In genomic region chr17:2172447-2172938, GRCh38 we compare ENCODE assay signal across 8 cellular contexts.
DNase-seq lines count a peak whose midpoint lies in the region; ATAC-seq and TF ChIP-seq lines count a peak whose summit lies in the region.

No MANE protein-coding gene starts in this region.

- H3K27ac Mint-ChIP-seq in mesothelial cell of epicardium (peak overlapping the region; percentile 99), type B pancreatic cell (peak overlapping the region; percentile 78)
- H3K27ac Mint-ChIP-seq in CD8-positive, alpha-beta memory T cell, result peak overlapping the region in 2 of 8 donors; percentile 62

- ATAC-seq in PC-3 (peak; percentile 69; the same call in 1 of the 2 replicates), GM19397 (IDR thresholded peaks at IDR 0.05; ENCODE audit: unreplicated experiment) (no peak)

- CTCF ChIA-PET in PC-3 (lab: Charles Lee), result interaction anchor here (0.7 kb wide), 1 partner anchor 60 kb away, joined by 8 read pairs; no protein-coding TSS in a partner anchor
- CTCF ChIA-PET in CD8-positive, alpha-beta memory T cell (lab: Charles Lee), result no interaction called here

- no peaks in the 10 kb centered on the region for H3K36me3 ChIP-seq in PC-3 (ENCODE audit: low read depth, low read length)
- peaks cover 12 to 43% of the 10 kb centered on the region in 2 donors for H3K36me3 ChIP-seq in duodenal mucosa (ENCODE audit: control insufficient read depth in 1 of 2, insufficient read depth in 2 of 2, low read length in 2 of 2)
- peaks cover 21% of the 10 kb centered on the region for H3K36me3 ChIP-seq in CD8-positive, alpha-beta memory T cell (ENCODE audit: insufficient read depth, low read length)

- H3K4me3 ChIP-seq in PC-3 (ENCODE audit: low read length) (peak overlapping the region; percentile 25; the same call in 1 of the 2 replicates), duodenal mucosa (ENCODE audit: low read depth in 1 of 2, low read length in 2 of 2) (no peak overlapping the region)
- no peak overlapping the region for H3K4me3 ChIP-seq in CD8-positive, alpha-beta memory T cell (ENCODE audit: low read length)

- H3K4me2 ChIP-seq in PC-3 (ENCODE audit: low read length), result peak overlapping the region; percentile 64

- H3K79me2 ChIP-seq in PC-3 (ENCODE audit: low read length), result no peaks in the 10 kb centered on the region

- BruUV-seq in PC-3 (replicated peaks; lab: Mats Ljungman, UMichigan), result no TSS peak

- H3F3A ChIP-seq in PC-3 (ENCODE audit: low read length, unreplicated experiment), result no peaks in the 10 kb centered on the region

- no peaks in the 10 kb centered on the region for H3K9me2 ChIP-seq in PC-3 (replicated peaks; ENCODE audit: low read length)

- peak overlapping the region; percentile 46 for H3K9ac ChIP-seq in PC-3 (ENCODE audit: low read length)
- no peak overlapping the region for H3K9ac ChIP-seq in duodenal mucosa (ENCODE audit: low read depth in 1 of 2, low read length in 2 of 2)

- H3K4me1 ChIP-seq in PC-3 (ENCODE audit: insufficient read depth, low read length), result peaks cover 15% of the 10 kb centered on the region
- peaks cover 14 to 28% of the 10 kb centered on the region in 2 donors for H3K4me1 ChIP-seq in duodenal mucosa (ENCODE audit: control insufficient read depth in 1 of 2, insufficient read depth in 2 of 2, low read length in 2 of 2)
- H3K4me1 ChIP-seq in CD8-positive, alpha-beta memory T cell (ENCODE audit: insufficient read depth, low read length), result no peaks in the 10 kb centered on the region

- H3K36me3 Mint-ChIP-seq in mesothelial cell of epicardium (peaks cover 10% of the 10 kb centered on the region), type B pancreatic cell (peaks cover 16% of the 10 kb centered on the region)
- H3K36me3 Mint-ChIP-seq in CD8-positive, alpha-beta memory T cell, result peaks cover 5 to 83% (median 11%) of the 10 kb centered on the region in 3 donors

- POLR2A ChIA-PET in PC-3 (lab: Charles Lee; ENCODE audit: unreplicated experiment), result interaction anchor here (0.6 to 0.9 kb wide), 2 partner anchors 67 to 69 kb away, joined by 7 to 10 read pairs; no protein-coding TSS in a partner anchor
- POLR2A ChIA-PET in CD8-positive, alpha-beta memory T cell (lab: Charles Lee), result no interaction called here

- H3K4me1 Mint-ChIP-seq in mesothelial cell of epicardium, result peaks cover 76% of the 10 kb centered on the region
- peaks cover 57% of the 10 kb centered on the region for H3K4me1 Mint-ChIP-seq in type B pancreatic cell (ENCODE audit: unreplicated experiment)
- peaks cover 0 to 7% (median 0%) of the 10 kb centered on the region in 3 donors for H3K4me1 Mint-ChIP-seq in CD8-positive, alpha-beta memory T cell

- peak overlapping the region; percentile 66 for H2AFZ ChIP-seq in PC-3 (ENCODE audit: low read length)

- H3K27me3 ChIP-seq in PC-3 (ENCODE audit: low read length) (no peaks in the 10 kb centered on the region), duodenal mucosa (ENCODE audit: control insufficient read depth in 1 of 2, insufficient read depth in 2 of 2, low read length in 2 of 2) (no peaks in the 10 kb centered on the region)
- H3K27me3 ChIP-seq in CD8-positive, alpha-beta memory T cell (ENCODE audit: insufficient read depth, low read length, poor library complexity, severe bottlenecking), result no peaks in the 10 kb centered on the region

- intact Hi-C loops in PC-3 (cut with micrococcal nuclease), result loop anchor here (1.0 to 10.0 kb wide), 2 partner anchors 59 to 88 kb away; no protein-coding TSS in a partner anchor

- H3K27ac ChIP-seq in PC-3 (ENCODE audit: low read length), result peak overlapping the region; percentile 70
- H3K27ac ChIP-seq in duodenal mucosa (ENCODE audit: low read depth, low read length), result peak overlapping the region; percentile 66
- H3K27ac ChIP-seq in CD8-positive, alpha-beta memory T cell (ENCODE audit: low read depth, low read length), result no peak overlapping the region

- peak overlapping the region; percentile 1 for H3K4me3 Mint-ChIP-seq in mesothelial cell of epicardium
- peak overlapping the region; percentile 65 for H3K4me3 Mint-ChIP-seq in type B pancreatic cell
- no peak overlapping the region for H3K4me3 Mint-ChIP-seq in CD8-positive, alpha-beta memory T cell

- DNase-seq in PC-3 (peak; percentile 15), mesothelial cell of epicardium (ENCODE audit: low spot score in 2 of 2, unreplicated experiment in 2 of 2) (no peak), type B pancreatic cell (ENCODE audit: extremely low spot score, unreplicated experiment) (no peak), mucosa of gallbladder (ENCODE audit: low spot score) (no peak)
- no peak for DNase-seq in CD8-positive, alpha-beta memory T cell
- DNase-seq in effector CD4-positive, alpha-beta T cell, result no peak

- H3K9me3 Mint-ChIP-seq in mesothelial cell of epicardium, result no peaks in the 10 kb centered on the region
- H3K9me3 Mint-ChIP-seq in type B pancreatic cell, result no peaks in the 10 kb centered on the region
- no peaks in the 10 kb centered on the region for H3K9me3 Mint-ChIP-seq in CD8-positive, alpha-beta memory T cell

- TF ChIP-seq CTCF in PC-3 (conservative IDR thresholded peaks at IDR 0.05; ENCODE audit: low read depth, low read length) (no peak), mesothelial cell of epicardium (IDR thresholded peaks at IDR 0.05; ENCODE audit: unreplicated experiment) (no peak), type B pancreatic cell (conservative IDR thresholded peaks at IDR 0.05) (no peak)

- H3K9me3 ChIP-seq in PC-3 (ENCODE audit: low read length) (no peaks in the 10 kb centered on the region), duodenal mucosa (ENCODE audit: control insufficient read depth in 1 of 2, low read length in 2 of 2) (no peaks in the 10 kb centered on the region)
- no peaks in the 10 kb centered on the region for H3K9me3 ChIP-seq in CD8-positive, alpha-beta memory T cell (ENCODE audit: low read length)

- H3K27me3 Mint-ChIP-seq in mesothelial cell of epicardium (ENCODE audit: low read depth) (no peaks in the 10 kb centered on the region), type B pancreatic cell (no peaks in the 10 kb centered on the region)
- H3K27me3 Mint-ChIP-seq in CD8-positive, alpha-beta memory T cell, result peaks cover 0 to 1% of the 10 kb centered on the region in 2 donors

- no peaks in the 10 kb centered on the region for H4K20me1 ChIP-seq in PC-3 (ENCODE audit: low read length)

Comparison
In these comparisons a context has a peak if more than half of its experiments do, and no peak if none do; other contexts are left out.
1. H3K4me3 Mint-ChIP-seq: peak in mesothelial cell of epicardium (single experiment) and type B pancreatic cell (single experiment); none in CD8-positive, alpha-beta memory T cell (0 of 7).